ENCODE assay signal across 10 cellular contexts in genomic region chr9:94772654-94773303, GRCh38. TPM values are rescaled to one million over a fixed set of nuclear protein-coding genes. Genes with fewer than 3 reads are reported as not detected.
A peak's percentile ranks its signal among the peaks of the same experiment; 100 is the strongest.
DNase-seq lines count a peak whose midpoint lies in the region; ATAC-seq and TF ChIP-seq lines count a peak whose summit lies in the region.
"Had no signal": no experiment of that assay in that cellular context is flagged by ENCODE, and none has a peak within 500 bp of the region (broad histone marks: within the 10 kb centered on the region; RNA-seq: fewer than 3 reads in every experiment).

No MANE protein-coding gene starts in this region.

- no peak for TF ChIP-seq CTCF in BJ (IDR thresholded peaks at IDR 0.05; ENCODE audit: insufficient read depth, low read depth, low read length)
- no peak for TF ChIP-seq CTCF in astrocyte of the cerebellum (IDR thresholded peaks at IDR 0.05; ENCODE audit: low read depth, low read length, missing control alignments)

- no peak overlapping the region for H3K18ac ChIP-seq in mesenchymal stem cell (ENCODE audit: low read depth in 1 of 2, low read length in 2 of 2)

- no peak overlapping the region for H2BK12ac ChIP-seq in mesenchymal stem cell (ENCODE audit: low read length in 2 of 2)

- H3K4me1 ChIP-seq in mesenchymal stem cell (ENCODE audit: control insufficient read depth, insufficient read depth, low read depth, low read length), result peaks cover 2% of the 10 kb centered on the region

- no peak overlapping the region for H3K23ac ChIP-seq in mesenchymal stem cell (ENCODE audit: low read length in 2 of 2)

- in situ Hi-C loops in astrocyte of the cerebellum (cut with HindIII; ENCODE audit: low sequenced_read_pairs), result no loop called here
- in situ Hi-C loops in KBM-7 (cut with MboI; ENCODE audit: low pct_unique_long_range_greater_than_20kb, low sequenced_read_pairs), result no loop called here

- H2BK5ac ChIP-seq in mesenchymal stem cell (ENCODE audit: low read depth, low read length, poor library complexity, severe bottlenecking), result no peak overlapping the region

- 78% methylated on average over 3 of the region's 4 CpGs for WGBS in mesenchymal stem cell

- H3K27me3 ChIP-seq in BJ (ENCODE audit: control insufficient read depth, insufficient read depth, low read length) (no peaks in the 10 kb centered on the region), mesenchymal stem cell (ENCODE audit: control insufficient read depth in 1 of 2, insufficient read depth in 1 of 2, low read length in 2 of 2) (no peaks in the 10 kb centered on the region)

- H3K4me3 ChIP-seq in BJ (ENCODE audit: low read depth, low read length) (no peak overlapping the region), astrocyte of the cerebellum (ENCODE audit: low read depth, low read length) (no peak overlapping the region), mesenchymal stem cell (ENCODE audit: insufficient read depth in 1 of 2, low read depth in 1 of 2, low read length in 2 of 2) (no peak overlapping the region)

- no peak overlapping the region for H3K9ac ChIP-seq in mesenchymal stem cell (ENCODE audit: low read length)

- H3K14ac ChIP-seq in mesenchymal stem cell (ENCODE audit: low read length in 2 of 2), result no peak overlapping the region

- H2AK5ac ChIP-seq in mesenchymal stem cell (ENCODE audit: low read length, severe bottlenecking), result no peak overlapping the region

- no peak overlapping the region for H2AFZ ChIP-seq in mesenchymal stem cell (ENCODE audit: low read depth, low read length)

- no peak overlapping the region for H3K4me2 ChIP-seq in mesenchymal stem cell (ENCODE audit: low read length, poor library complexity, severe bottlenecking)

- CTCF ChIA-PET in BJ (lab: Yijun Ruan, JAX), result interaction anchor here (1.0 to 1.6 kb wide), 3 partner anchors 10 to 92 kb away, joined by 3 to 6 read pairs (median 5); no protein-coding TSS in a partner anchor

- no peak overlapping the region for H3K27ac ChIP-seq in mesenchymal stem cell (ENCODE audit: low read length, poor library complexity, severe bottlenecking)

- H2BK15ac ChIP-seq in mesenchymal stem cell (ENCODE audit: low read depth, poor library complexity, severe bottlenecking), result no peak overlapping the region

- H2BK120ac ChIP-seq in mesenchymal stem cell (ENCODE audit: low read depth, low read length), result no peak overlapping the region

- H3K4ac ChIP-seq in mesenchymal stem cell (ENCODE audit: low read depth in 1 of 2, low read length in 2 of 2), result no peak overlapping the region

- POLR2A ChIA-PET in BJ (lab: Charles Lee), result no interaction called here

- H4K8ac ChIP-seq in mesenchymal stem cell (ENCODE audit: low read length), result no peak overlapping the region

- peaks cover 46% of the 10 kb centered on the region for H3K79me1 ChIP-seq in mesenchymal stem cell (replicated peaks; ENCODE audit: low read length, poor library complexity, severe bottlenecking)

- peak; percentile 46 for DNase-seq in BJ (ENCODE audit: low read depth)
- peak; percentile 73 for DNase-seq in NCI-H1694 (lab: John Stamatoyannopoulos, UW)
- peak; percentile 76 for DNase-seq in astrocyte of the cerebellum (ENCODE audit: low read depth)
- DNase-seq in mesenchymal stem cell, result peak; percentile 64
- no peak for DNase-seq in KBM-7
- DNase-seq in activated T-cell treated with anti-CD3 and anti-CD28 coated beads, Interleukin-2, amount 50 U/mL, for 48 hours, result no peak
- DNase-seq: CD4-positive, alpha-beta memory T cell; naive thymus-derived CD4-positive, alpha-beta T cell had no signal

- ATAC-seq in GM21390 (IDR thresholded peaks at IDR 0.05; ENCODE audit: unreplicated experiment) (no peak), HG03442 (IDR thresholded peaks at IDR 0.05; ENCODE audit: unreplicated experiment) (no peak)
- ATAC-seq: naive thymus-derived CD4-positive, alpha-beta T cell had no signal

- H3K36me3 ChIP-seq in BJ (ENCODE audit: control insufficient read depth, insufficient read depth, low read length) (no peaks in the 10 kb centered on the region), mesenchymal stem cell (ENCODE audit: control insufficient read depth in 1 of 2, insufficient read depth in 2 of 2, low read depth in 1 of 2, low read length in 2 of 2) (no peaks in the 10 kb centered on the region)

- H4K91ac ChIP-seq in mesenchymal stem cell (ENCODE audit: low read length), result no peak overlapping the region

- no peaks in the 10 kb centered on the region for H3K9me3 ChIP-seq in mesenchymal stem cell (ENCODE audit: control insufficient read depth, low read length)

RNA-seq across cellular contexts. Expression of gene AOPEP, which starts 46.3 kb away (rescaled TPM):
- polyA plus RNA-seq in BJ (2011; rRNA removed), result 52.1 and 57.3 TPM in 2 replicates
- 72.4 and 90.3 TPM in 2 replicates for polyA minus RNA-seq in BJ (2011; rRNA and poly(A)+ RNA removed)
- polyA plus RNA-seq in mesenchymal stem cell (2013, experiment 1 of 2), result 11.8 TPM
- 10.9 TPM for polyA plus RNA-seq in mesenchymal stem cell (2013, experiment 2 of 2)

Comparison
In these comparisons a context has a peak if more than half of its experiments do, and no peak if none do; other contexts are left out.
1. DNase-seq: peak in BJ (single experiment), NCI-H1694 (single experiment), astrocyte of the cerebellum (single experiment) and mesenchymal stem cell (single experiment); none in KBM-7 (single experiment) and activated T-cell treated with anti-CD3 and anti-CD28 coated beads, Interleukin-2, amount 50 U/mL, for 48 hours (0 of 2).